Comparison of ENCODE assay signal across 1 cellular context in the genomic region with DNA sequence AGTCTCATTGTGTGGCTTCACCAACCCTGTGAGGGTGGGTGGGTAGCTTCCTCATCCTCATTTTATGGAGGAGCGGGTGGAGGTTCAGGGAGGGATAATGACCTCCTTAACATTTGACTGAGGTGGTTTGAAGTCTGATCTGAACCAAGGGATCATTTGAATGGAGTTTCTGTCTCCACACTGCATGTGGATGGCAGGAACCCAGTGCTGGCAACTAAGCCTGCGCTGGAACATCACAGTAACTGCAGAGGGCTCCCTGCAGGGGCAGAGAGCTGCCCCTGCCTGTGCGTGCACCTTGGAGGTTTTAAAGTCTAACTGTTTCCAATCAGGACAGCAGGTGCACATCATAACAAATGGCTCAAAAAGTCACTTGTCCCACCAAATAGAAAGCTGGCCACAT.
TF ChIP-seq lines count a peak whose summit lies in the region.

No MANE protein-coding gene starts in this region.

TF ChIP-seq in GM23338, 12 proteins besides CTCF, POLR2A, EP300 and RAD21 (continued from another document):
- TF ChIP-seq, protein P1, sequence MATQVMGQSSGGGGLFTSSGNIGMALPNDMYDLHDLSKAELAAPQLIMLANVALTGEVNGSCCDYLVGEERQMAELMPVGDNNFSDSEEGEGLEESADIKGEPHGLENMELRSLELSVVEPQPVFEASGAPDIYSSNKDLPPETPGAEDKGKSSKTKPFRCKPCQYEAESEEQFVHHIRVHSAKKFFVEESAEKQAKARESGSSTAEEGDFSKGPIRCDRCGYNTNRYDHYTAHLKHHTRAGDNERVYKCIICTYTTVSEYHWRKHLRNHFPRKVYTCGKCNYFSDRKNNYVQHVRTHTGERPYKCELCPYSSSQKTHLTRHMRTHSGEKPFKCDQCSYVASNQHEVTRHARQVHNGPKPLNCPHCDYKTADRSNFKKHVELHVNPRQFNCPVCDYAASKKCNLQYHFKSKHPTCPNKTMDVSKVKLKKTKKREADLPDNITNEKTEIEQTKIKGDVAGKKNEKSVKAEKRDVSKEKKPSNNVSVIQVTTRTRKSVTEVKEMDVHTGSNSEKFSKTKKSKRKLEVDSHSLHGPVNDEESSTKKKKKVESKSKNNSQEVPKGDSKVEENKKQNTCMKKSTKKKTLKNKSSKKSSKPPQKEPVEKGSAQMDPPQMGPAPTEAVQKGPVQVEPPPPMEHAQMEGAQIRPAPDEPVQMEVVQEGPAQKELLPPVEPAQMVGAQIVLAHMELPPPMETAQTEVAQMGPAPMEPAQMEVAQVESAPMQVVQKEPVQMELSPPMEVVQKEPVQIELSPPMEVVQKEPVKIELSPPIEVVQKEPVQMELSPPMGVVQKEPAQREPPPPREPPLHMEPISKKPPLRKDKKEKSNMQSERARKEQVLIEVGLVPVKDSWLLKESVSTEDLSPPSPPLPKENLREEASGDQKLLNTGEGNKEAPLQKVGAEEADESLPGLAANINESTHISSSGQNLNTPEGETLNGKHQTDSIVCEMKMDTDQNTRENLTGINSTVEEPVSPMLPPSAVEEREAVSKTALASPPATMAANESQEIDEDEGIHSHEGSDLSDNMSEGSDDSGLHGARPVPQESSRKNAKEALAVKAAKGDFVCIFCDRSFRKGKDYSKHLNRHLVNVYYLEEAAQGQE (IDR thresholded peaks at IDR 0.05; ENCODE audit: unreplicated experiment), result no peak
- no peak for TF ChIP-seq EZH2phosphoT487 (IDR thresholded peaks at IDR 0.05; ENCODE audit: unreplicated experiment)
- no peak for TF ChIP-seq STAT1 (IDR thresholded peaks at IDR 0.05; ENCODE audit: unreplicated experiment)
- TF ChIP-seq JUNB (IDR thresholded peaks at IDR 0.05; ENCODE audit: unreplicated experiment), result no peak
